In genomic region chr6:138106665-138107077, GRCh38 we compare ENCODE assay signal across 8 cellular contexts.
A peak's percentile ranks its signal among the peaks of the same experiment; 100 is the strongest.
DNase-seq lines count a peak whose midpoint lies in the region; ATAC-seq and TF ChIP-seq lines count a peak whose summit lies in the region.

No MANE protein-coding gene starts in this region.

- no peaks in the 10 kb centered on the region for H3K9me3 Mint-ChIP-seq in effector memory CD8-positive, alpha-beta T cell
- peaks cover 9% of the 10 kb centered on the region for H3K9me3 Mint-ChIP-seq in nephron progenitor cell

- H3K4me2 ChIP-seq in KMS-11, result peak overlapping the region; percentile 98

- no peaks in the 10 kb centered on the region for H3K36me3 Mint-ChIP-seq in effector memory CD8-positive, alpha-beta T cell (ENCODE audit: insufficient read depth)
- peaks cover 19% of the 10 kb centered on the region for H3K36me3 Mint-ChIP-seq in nephron progenitor cell (ENCODE audit: low read depth)

- TF ChIP-seq CTCF in C4-2B (conservative IDR thresholded peaks at IDR 0.05) (no peak), KMS-11 (conservative IDR thresholded peaks at IDR 0.05; ENCODE audit: low read depth, low read length) (no peak), nephron progenitor cell (IDR thresholded peaks at IDR 0.05) (no peak)

- H4K20me1 ChIP-seq in KMS-11 (ENCODE audit: insufficient read depth), result no peaks in the 10 kb centered on the region

- H3K4me3 Mint-ChIP-seq in effector memory CD8-positive, alpha-beta T cell, result peak overlapping the region; percentile 89 to 90
- H3K4me3 Mint-ChIP-seq in nephron progenitor cell, result peak overlapping the region; percentile 94

- no peak overlapping the region for H3K4me3 ChIP-seq in KMS-11 (IDR thresholded peaks at IDR 0.05; ENCODE audit: insufficient read depth, low read depth, low read length)

- peak overlapping the region; percentile 86 for H3K9ac ChIP-seq in KMS-11

- H3K36me3 ChIP-seq in KMS-11 (ENCODE audit: insufficient read depth), result no peaks in the 10 kb centered on the region

- peak overlapping the region; percentile 90 for H3K27ac ChIP-seq in C4-2B
- peak overlapping the region; percentile 62 for H3K27ac ChIP-seq in KMS-11

- H3K79me2 ChIP-seq in KMS-11 (ENCODE audit: insufficient read depth, low read depth), result 0 out of 2 replicates have a peak, but pooled peaks cover 8% of the 10 kb centered on the region

- no peak for ATAC-seq in effector memory CD8-positive, alpha-beta T cell (replicated peaks)
- ATAC-seq in HG02759 (IDR thresholded peaks at IDR 0.05; ENCODE audit: unreplicated experiment) (no peak), HG02840 (IDR thresholded peaks at IDR 0.05; ENCODE audit: low FRiP score, unreplicated experiment) (no peak)

- peak overlapping the region; percentile 91 to 95 for H3K27ac Mint-ChIP-seq in effector memory CD8-positive, alpha-beta T cell
- H3K27ac Mint-ChIP-seq in nephron progenitor cell, result peak overlapping the region; percentile 50

- peak overlapping the region; percentile 95 for H2AFZ ChIP-seq in KMS-11 (ENCODE audit: low read depth)

- no peaks in the 10 kb centered on the region for H3K27me3 ChIP-seq in KMS-11 (ENCODE audit: insufficient read depth, low read depth)

- no peak for DNase-seq in effector memory CD8-positive, alpha-beta T cell
- DNase-seq in nephron progenitor cell, result no peak
- no peak for DNase-seq in COLO668 (lab: John Stamatoyannopoulos, UW; ENCODE audit: unreplicated experiment)
- no peak for DNase-seq in activated effector memory CD4-positive, alpha-beta T cell treated with Interleukin-2 at 50 U/mL for 16 hours

- peaks cover 23% of the 10 kb centered on the region for H3K4me1 ChIP-seq in KMS-11 (ENCODE audit: low read depth, poor library complexity, severe bottlenecking)

- H3K27me3 Mint-ChIP-seq in effector memory CD8-positive, alpha-beta T cell, result peaks cover 0 to 2% of the 10 kb centered on the region in 2 donors
- peaks cover 20% of the 10 kb centered on the region for H3K27me3 Mint-ChIP-seq in nephron progenitor cell (ENCODE audit: low read depth, poor library complexity)

- peaks cover 14 to 18% of the 10 kb centered on the region in 2 donors for H3K4me1 Mint-ChIP-seq in effector memory CD8-positive, alpha-beta T cell (ENCODE audit: low read depth in 2 of 2)
- H3K4me1 Mint-ChIP-seq in nephron progenitor cell, result peaks cover 43% of the 10 kb centered on the region
